30 cellular contexts compared by ENCODE assay signal in genomic region chr10:79376078-79376628, GRCh38. TPM values are rescaled to one million over a fixed set of nuclear protein-coding genes. Genes with fewer than 3 reads are reported as not detected.
DNase-seq lines count a peak whose midpoint lies in the region; ATAC-seq, FAIRE-seq and TF ChIP-seq lines count a peak whose summit lies in the region.
"Had no signal": no experiment of that assay in that cellular context is flagged by ENCODE, and none has a peak within 500 bp of the region (broad histone marks: within the 10 kb centered on the region; RNA-seq: fewer than 3 reads in every experiment).

No MANE protein-coding gene starts in this region.

- H3K36me3 ChIP-seq in BLaER1, result no peaks in the 10 kb centered on the region
- H3K36me3 ChIP-seq in K562 (ENCODE audit: control insufficient read depth, insufficient read depth, low read length), result no peaks in the 10 kb centered on the region
- H3K36me3 ChIP-seq: suprapubic skin had no signal

- FAIRE-seq in K562 (lab: Jason Lieb, UNC) (no peak), GM12892 (lab: Jason Lieb, UNC) (no peak)
- FAIRE-seq: TTC549 had no signal

- no peaks in the 10 kb centered on the region for H3K9me1 ChIP-seq in K562 (ENCODE audit: control insufficient read depth, insufficient read depth, low read length)

- no peaks in the 10 kb centered on the region for H3K36me3 Mint-ChIP-seq in immature natural killer cell
- H3K36me3 Mint-ChIP-seq: CD14-positive monocyte; naive thymus-derived CD4-positive, alpha-beta T cell had no signal

- TF ChIP-seq EP300 in K562 (IDR thresholded peaks at IDR 0.05; ENCODE audit: low read length), result no peak

- no peaks in the 10 kb centered on the region for H3K79me2 ChIP-seq in K562 (ENCODE audit: control insufficient read depth, insufficient read depth, low read length)

- peak overlapping the region; percentile 83; the same call in 1 of the 2 replicates for H2AFZ ChIP-seq in K562 (ENCODE audit: low read depth, low read length)

- POLR2A ChIA-PET in K562 (lab: Yijun Ruan, JAX), result interaction anchor here (0.6 to 1.5 kb wide), 4 partner anchors 12 to 1076 kb away, joined by 3 to 5 read pairs (median 4); partner anchors contain the start of gene ZCCHC24

- peaks cover 3% of the 10 kb centered on the region; the same call in 1 of the 2 replicates for H3K9me3 ChIP-seq in BLaER1
- no peaks in the 10 kb centered on the region; the same call in 1 of the 2 replicates for H3K9me3 ChIP-seq in K562 (replicated peaks; ENCODE audit: control insufficient read depth, insufficient read depth, low read depth, low read length)
- H3K9me3 ChIP-seq: suprapubic skin had no signal

- H4K20me1 ChIP-seq in BLaER1, result no peaks in the 10 kb centered on the region
- H4K20me1 ChIP-seq in K562 (replicated peaks; ENCODE audit: control insufficient read depth, insufficient read depth, low read length), result no peaks in the 10 kb centered on the region

- H3K4me3 Mint-ChIP-seq in immature natural killer cell, result no peak overlapping the region
- H3K4me3 Mint-ChIP-seq: CD14-positive monocyte; dendritic cell treated with granulocyte-macrophage colony-stimulating factor and Interleukin-4, amounts not matched to agents 40 ng/mL and 50 ng/mL, for 4 days; endodermal cell; naive thymus-derived CD4-positive, alpha-beta T cell; T-helper 1 cell treated with Interleukin-12 subunit alpha and Interleukin-12 subunit beta and Interleukin-4 antibody, amounts not matched to agents 30 μg/mL and 1 μg/mL, for 36 hours had no signal

- H3K9ac ChIP-seq in BLaER1 (0 out of 2 replicates have a peak overlapping the region, but pooled peaks have one; percentile 38), K562 (ENCODE audit: insufficient read depth in 1 of 2, low read depth in 2 of 2, low read length in 2 of 2) (peak overlapping the region in 1 of 2 experiments; percentile 80; a peak in 2 of 4 replicates)

- intact Hi-C loops in K562 (cut with micrococcal nuclease), result no loop called here

- H3K4me3 ChIP-seq in BLaER1, result no peak overlapping the region
- no peak overlapping the region for H3K4me3 ChIP-seq in K562
- H3K4me3 ChIP-seq: SK-N-MC, suprapubic skin had no signal

- peaks cover 1 to 6% (median 4%) of the 10 kb centered on the region in 6 donors for H3K9me3 Mint-ChIP-seq in immature natural killer cell
- H3K9me3 Mint-ChIP-seq: dendritic cell treated with granulocyte-macrophage colony-stimulating factor and Interleukin-4, amounts not matched to agents 40 ng/mL and 50 ng/mL, for 4 days; T-helper 1 cell treated with Interleukin-12 subunit alpha and Interleukin-12 subunit beta and Interleukin-4 antibody, amounts not matched to agents 30 μg/mL and 1 μg/mL, for 36 hours had no signal

- no peak for ATAC-seq in K562
- ATAC-seq: left ventricle myocardium superior; naive thymus-derived CD4-positive, alpha-beta T cell had no signal

- DNase-seq in activated CD4-positive, CD25-positive, alpha-beta regulatory T cell treated with anti-CD3 and anti-CD28 coated beads, Interleukin-2, amount 50 U/mL, for 72 hours, result peak; percentile 11
- no peak for DNase-seq in activated CD4-positive, CD25-positive, alpha-beta regulatory T cell (lab: John Stamatoyannopoulos, UW)
- DNase-seq in K562 (ENCODE audit: extremely low read depth in 1 of 4, low spot score in 3 of 4) (no peak), mucosa of gallbladder (ENCODE audit: low spot score) (peak; percentile 4), GM12892 (ENCODE audit: insufficient read length) (no peak), NCI-H1092 (lab: John Stamatoyannopoulos, UW) (no peak), immature natural killer cell (no peak)
- DNase-seq: 8988T; activated gamma-delta T cell treated with Interleukin-2 at 50 U/mL for 16 hours; central memory CD4-positive, alpha-beta T cell; DMS79 treated with DMSO at 0.1 percent for 48 hours; endodermal cell; GDM1; glutamatergic neuron; GOT3; left ventricle myocardium superior; midbrain; NCI-H1105; NCI-H1930; NCI-H524; OCI-M1; stimulated activated naive CD4-positive, alpha-beta T cell treated with Interleukin-2 at 50 U/mL for 16 hours had no signal

- H3K27me3 Mint-ChIP-seq in immature natural killer cell (ENCODE audit: low read depth in 3 of 3), result peaks cover 0 to 3% (median 2%) of the 10 kb centered on the region in 3 donors

- peak overlapping the region; percentile 49 for H3K4me2 ChIP-seq in BLaER1
- H3K4me2 ChIP-seq in K562 (ENCODE audit: insufficient read depth, low read length), result no peak overlapping the region

- H3K4me1 Mint-ChIP-seq in immature natural killer cell, result peaks cover 3 to 8% of the 10 kb centered on the region in 2 donors

- no peak overlapping the region for H3K27ac Mint-ChIP-seq in immature natural killer cell
- H3K27ac Mint-ChIP-seq: endodermal cell; naive thymus-derived CD4-positive, alpha-beta T cell; T-helper 1 cell treated with Interleukin-12 subunit alpha and Interleukin-12 subunit beta and Interleukin-4 antibody, amounts not matched to agents 30 μg/mL and 1 μg/mL, for 36 hours had no signal

- TF ChIP-seq POLR2A in K562 (conservative IDR thresholded peaks at IDR 0.05) (no peak), GM12892 (IDR thresholded peaks at IDR 0.05; ENCODE audit: low read depth, low read length) (no peak)

- BruUV-seq in K562 (replicated peaks; lab: Mats Ljungman, UMichigan), result no TSS peak

- no peak for TF ChIP-seq CTCF in K562 (IDR thresholded peaks at IDR 0.05 in 2 of 3, conservative IDR thresholded peaks at IDR 0.05 in 1 of 3; ENCODE audit: insufficient read depth in 2 of 3, low read depth in 1 of 3, low read length in 3 of 3)

- H3K4me1 ChIP-seq in BLaER1 (peaks cover 10% of the 10 kb centered on the region), K562 (replicated peaks in 1 of 2; ENCODE audit: control insufficient read depth in 2 of 2, insufficient read depth in 2 of 2, low read length in 2 of 2) (peaks cover 8 to 12% of the 10 kb centered on the region in 2 experiments; a peak in 4 of 5 replicates)

- in situ Hi-C loops in K562 (cut with MboI), result no loop called here

- no peak overlapping the region for H3K27ac ChIP-seq in BLaER1
- no peak overlapping the region for H3K27ac ChIP-seq in K562 (ENCODE audit: extremely low read depth, low read depth, low read length)
- H3K27ac ChIP-seq: SK-N-MC, suprapubic skin had no signal

- 54% methylated on average over 10 of the region's 11 CpGs for WGBS in K562 (ENCODE audit: insufficient coverage, low coverage, missing lambda C conversion rate)

- CTCF ChIA-PET in K562 (lab: Yijun Ruan, JAX; ENCODE audit: low intra/inter-chr PET ratio), result interaction anchor here (2.3 to 3.6 kb wide), 2 partner anchors 92 to 112 kb away, joined by 22 to 57 read pairs; no protein-coding TSS in a partner anchor

- no peak for TF ChIP-seq RAD21 in K562 (CRISPR knock-in tag; conservative IDR thresholded peaks at IDR 0.05 in 1 of 2, IDR thresholded peaks at IDR 0.05 in 1 of 2)

- H3K27me3 ChIP-seq in BLaER1, result no peaks in the 10 kb centered on the region
- H3K27me3 ChIP-seq in K562 (ENCODE audit: control insufficient read depth in 2 of 2, insufficient read depth in 2 of 2, low read length in 2 of 2), result peaks cover 0 to 23% of the 10 kb centered on the region in 2 experiments; a peak in 3 of 5 replicates
- H3K27me3 ChIP-seq: suprapubic skin had no signal

TF ChIP-seq in K562, 482 proteins besides CTCF, POLR2A, EP300 and RAD21:
- TF ChIP-seq KDM1A (IDR thresholded peaks at IDR 0.05), result 0 out of 4 replicates have a peak, but pooled peaks of 1 of the 2 experiments have one; percentile 19
- 0 out of 2 replicates have a peak, but pooled peaks have one; percentile 33 for TF ChIP-seq BCOR (IDR thresholded peaks at IDR 0.05)
- no peak for TF ChIP-seq FOXK1 (CRISPR knock-in tag; IDR thresholded peaks at IDR 0.05; ENCODE audit: borderline replicate concordance)
- no peak for TF ChIP-seq XRCC3 (IDR thresholded peaks at IDR 0.05)
- no peak for TF ChIP-seq PRPF4 (IDR thresholded peaks at IDR 0.05; ENCODE audit: insufficient read depth, low read depth, low read length, poor library complexity, severe bottlenecking)
- peak; percentile 63 for TF ChIP-seq ESRRA (IDR thresholded peaks at IDR 0.05; ENCODE audit: borderline replicate concordance, low read depth)
- no peak for TF ChIP-seq HDAC3 (IDR thresholded peaks at IDR 0.05; ENCODE audit: borderline replicate concordance, partially characterized antibody)
TF ChIP-seq in K562: peak in this region for 3.

RNA-seq across cellular contexts. Expression of gene PPIF, which starts 28.9 kb away (rescaled TPM):
- 96.3 and 215 TPM in 2 replicates for total RNA-seq in K562 (2011; cell fraction: chromatin; rRNA removed; ENCODE audit: low replicate concordance)
- 144 and 155 TPM in 2 replicates for total RNA-seq in K562 (2011; cell fraction: nucleolus; rRNA removed)
- total RNA-seq in K562 (2011; cell fraction: nucleoplasm; rRNA removed), result 118 and 119 TPM in 2 replicates
- total RNA-seq in K562 (2014; rRNA removed) (53.4 and 69.8 TPM in 2 replicates), K562 (2014; rRNA removed; fragmentation: Illumina TruSeq; extraction: Trizol) (97.7 and 108 TPM in 2 replicates), K562 (2015; rRNA removed; fragmentation: Illumina TruSeq; extraction: Trizol) (117 and 119 TPM in 2 replicates), K562 (2021) (235 and 239 TPM in 2 replicates), mucosa of gallbladder (49.4 TPM)
- polyA plus RNA-seq in K562 (2011; rRNA removed) (148 and 175 TPM in 2 replicates), K562 (2014; fragmentation: Illumina TruSeq; extraction: Trizol) (250 and 287 TPM in 2 replicates), K562 (2014; fragmentation: Nextera tagmentation; extraction: Ambion mirVana) (10 to 100 TPM; 40.9 to 51.1 TPM), K562 (2014; rRNA removed) (154 and 168 TPM in 2 replicates), immature natural killer cell (10 to 100 TPM in 2 of 3 donors, 1 to 10 TPM in 1; 9.6 to 15.1 (median 13.1) TPM)
- polyA plus RNA-seq in K562 (2011; cell fraction: cytosol; rRNA removed), result 202 and 255 TPM in 2 replicates
- polyA plus RNA-seq in K562 (2011; cell fraction: nucleus; rRNA removed), result 198 and 337 TPM in 2 replicates
- 180 and 222 TPM in 2 replicates for polyA plus RNA-seq in K562 (2012)
- polyA minus RNA-seq in K562 (2011; rRNA and poly(A)+ RNA removed), result 91.8 and 131 TPM in 2 replicates
- 98.9 and 104 TPM in 2 replicates for polyA minus RNA-seq in K562 (2011; cell fraction: cytosol; rRNA and poly(A)+ RNA removed)
- 116 and 136 TPM in 2 replicates for polyA minus RNA-seq in K562 (2011; cell fraction: nucleus; rRNA and poly(A)+ RNA removed)
- 71.2 TPM for polyA plus RNA-seq in GM12892 (2012; ENCODE audit: missing spikeins)

Comparison
In these comparisons a context has a peak if more than half of its experiments do, and no peak if none do; other contexts are left out.
1. DNase-seq: peak in activated CD4-positive, CD25-positive, alpha-beta regulatory T cell treated with anti-CD3 and anti-CD28 coated beads, Interleukin-2, amount 50 U/mL, for 72 hours (single experiment) and mucosa of gallbladder (single experiment); none in activated CD4-positive, CD25-positive, alpha-beta regulatory T cell (0 of 4), K562 (0 of 4), GM12892 (single experiment), NCI-H1092 (single experiment) and immature natural killer cell (0 of 3).